22 cellular contexts compared by ENCODE assay signal in genomic region chr7:74498996-74499834, GRCh38. TPM values are rescaled to one million over a fixed set of nuclear protein-coding genes. Genes with fewer than 3 reads are reported as not detected.
DNase-seq lines count a peak whose midpoint lies in the region; ATAC-seq, FAIRE-seq and TF ChIP-seq lines count a peak whose summit lies in the region.
"Had no signal": no experiment of that assay in that cellular context is flagged by ENCODE, and none has a peak within 500 bp of the region (broad histone marks: within the 10 kb centered on the region; RNA-seq: fewer than 3 reads in every experiment).

No MANE protein-coding gene starts in this region.

- FAIRE-seq in A549 (lab: Jason Lieb, UNC) = peak; percentile 92
- FAIRE-seq: islet of Langerhans had no signal

- RAD21 ChIA-PET in HCT116 (lab: Charles Lee; ENCODE audit: low non-redundant PET in 1 of 2, low total read pairs in 2 of 2, uncharacterized antibody in 2 of 2, unreplicated experiment in 2 of 2) = interaction anchor here in 1 of 2 experiments (0.7 kb wide), 1 partner anchor 618 kb away, joined by 3 read pairs; no protein-coding TSS in a partner anchor

- H3K36me3 ChIP-seq in HCT116 (ENCODE audit: control insufficient read depth in 1 of 2, insufficient read depth in 2 of 2, low read length in 2 of 2) (no peaks in the 10 kb centered on the region), left lung (no peaks in the 10 kb centered on the region), upper lobe of left lung (no peaks in the 10 kb centered on the region)
- H3K36me3 ChIP-seq: cardiac muscle cell, ovary had no signal

- CTCF ChIA-PET in A549 (lab: Yijun Ruan, JAX) = interaction anchor here (0.6 to 1.6 kb wide), 4 partner anchors 10 to 206 kb away, joined by 4 to 6 read pairs (median 5); no protein-coding TSS in a partner anchor
- CTCF ChIA-PET in HCT116 (lab: Charles Lee) = no interaction called here

- TF ChIP-seq POLR2A in A549 (IDR thresholded peaks at IDR 0.05; ENCODE audit: low read length) (no peak), HCT116 (IDR thresholded peaks at IDR 0.05; ENCODE audit: borderline replicate concordance, extremely low read depth, insufficient read depth, insufficient read length) (no peak), upper lobe of left lung (IDR thresholded peaks at IDR 0.05) (no peak)

- intact Hi-C loops in HCT116 (cut with micrococcal nuclease) = no loop called here
- intact Hi-C loops in left lung (cut with DNase I) = no loop called here

- TF ChIP-seq EP300 in A549 (IDR thresholded peaks at IDR 0.05) (no peak), upper lobe of left lung (IDR thresholded peaks at IDR 0.05) (no peak)

- H3K79me2 ChIP-seq in HCT116 (ENCODE audit: insufficient read depth, low read length) = no peaks in the 10 kb centered on the region; the same call in 1 of the 2 replicates

- H3K4me1 ChIP-seq in A549 (peaks cover 11% of the 10 kb centered on the region), HCT116 (ENCODE audit: control insufficient read depth in 1 of 2, insufficient read depth in 2 of 2, low read length in 2 of 2) (peaks cover 0 to 4% of the 10 kb centered on the region in 2 experiments; a peak in 1 of 4 replicates), left lung (no peaks in the 10 kb centered on the region), upper lobe of left lung (peaks cover 0 to 8% (median 3%) of the 10 kb centered on the region in 4 donors)
- H3K4me1 ChIP-seq: testis had no signal

- POLR2A ChIA-PET in A549 (lab: Yijun Ruan, JAX) (interaction anchor here (1.2 kb wide), 1 partner anchor 15 kb away, joined by 3 read pairs; no protein-coding TSS in a partner anchor), HCT116 (lab: Charles Lee) (no interaction called here)

- TF ChIP-seq CTCF in A549 (IDR thresholded peaks at IDR 0.05) (no peak), HCT116 (IDR thresholded peaks at IDR 0.05 in 2 of 3, conservative IDR thresholded peaks at IDR 0.05 in 1 of 3; ENCODE audit: borderline replicate concordance in 1 of 3, insufficient read depth in 1 of 3, low read depth in 2 of 3, low read length in 2 of 3) (no peak), left lung (IDR thresholded peaks at IDR 0.05) (no peak), upper lobe of left lung (IDR thresholded peaks at IDR 0.05) (no peak)

- H3K27me3 ChIP-seq in HCT116 (ENCODE audit: insufficient read depth, low read length) (no peaks in the 10 kb centered on the region), left lung (no peaks in the 10 kb centered on the region), upper lobe of left lung (no peaks in the 10 kb centered on the region)
- H3K27me3 ChIP-seq: cardiac muscle cell, ovary, SJCRH30, testis had no signal

- H3K9me3 ChIP-seq in A549 (no peaks in the 10 kb centered on the region), HCT116 (ENCODE audit: control insufficient read depth in 1 of 2, insufficient read depth in 1 of 2, low read depth in 1 of 2, low read length in 2 of 2) (no peaks in the 10 kb centered on the region), left lung (no peaks in the 10 kb centered on the region), upper lobe of left lung (no peaks in the 10 kb centered on the region)
- H3K9me3 ChIP-seq: ovary, SJCRH30, testis had no signal

- peak overlapping the region in 1 of 2 experiments; percentile 32; a peak in 1 of 6 replicates for H3K27ac ChIP-seq in A549
- H3K27ac ChIP-seq in HCT116 (ENCODE audit: low read depth, low read length) = no peak overlapping the region
- no peak overlapping the region for H3K27ac ChIP-seq in left lung
- H3K27ac ChIP-seq in upper lobe of left lung = no peak overlapping the region
- H3K27ac ChIP-seq: ovary, SJCRH30, testis had no signal

- H3K9me2 ChIP-seq in HCT116 (ENCODE audit: insufficient read depth) = no peaks in the 10 kb centered on the region

- no peaks in the 10 kb centered on the region for H4K20me1 ChIP-seq in HCT116 (ENCODE audit: insufficient read depth)

- BruUV-seq in HCT116 (replicated peaks; lab: Mats Ljungman, UMichigan) = no TSS peak

- H2AFZ ChIP-seq in HCT116 (ENCODE audit: low read depth, low read length, poor library complexity, severe bottlenecking) = no peak overlapping the region

- no peak for ATAC-seq in A549
- peak; percentile 51 for ATAC-seq in HCT116
- ATAC-seq in left lung = peak; percentile 35
- ATAC-seq in GM21381 (IDR thresholded peaks at IDR 0.05; ENCODE audit: unreplicated experiment) = no peak
- ATAC-seq in upper lobe of left lung (ENCODE audit: low FRiP score in 2 of 2) = no peak
- ATAC-seq: stimulated activated effector memory CD8-positive, alpha-beta T cell treated with anti-CD3 and anti-CD28 coated beads, Interleukin-12 subunit alpha, Interleukin-12 subunit beta, amount 100 ng/mL, for 72 hours had no signal

- 85% methylated on average over 8 of the region's 8 CpGs for WGBS in A549 (ENCODE audit: missing lambda C conversion rate)
- WGBS in upper lobe of left lung, 2 donors = 81 to 83% methylated on average over 8 of the region's 8 CpGs

- TF ChIP-seq RAD21 in A549 (conservative IDR thresholded peaks at IDR 0.05 in 1 of 2, IDR thresholded peaks at IDR 0.05 in 1 of 2) (no peak), HCT116 (IDR thresholded peaks at IDR 0.05; ENCODE audit: low read depth) (no peak)

- DNase-seq in A549 (ENCODE audit: low read depth in 1 of 2, low spot score in 1 of 2) (no peak), HCT116 (ENCODE audit: low read depth, low spot score) (no peak), amniotic epithelial cell (ENCODE audit: low read depth) (peak; percentile 92), left lung (no peak), dermis blood vessel endothelial cell (no peak), upper lobe of left lung (no peak), middle frontal gyrus (ENCODE audit: extremely low spot score, low spot score) (no peak)
- DNase-seq: activated CD8-positive, alpha-beta memory T cell treated with anti-CD3 and anti-CD28 coated beads, Interleukin-2, amount 50 U/mL, for 48 hours; activated effector memory CD4-positive, alpha-beta T cell treated with anti-CD3 and anti-CD28 coated beads, Interleukin-2, amount 50 U/mL, for 16 hours; CD4-positive, alpha-beta T cell; DMS53; foreskin fibroblast; H7; naive B cell; NCI-H1436 treated with DMSO at 0.1 percent for 48 hours; ovary; SJCRH30; testis had no signal

- H3K4me3 ChIP-seq in A549 (no peak overlapping the region), HCT116 (replicated peaks in 1 of 2; ENCODE audit: low read depth in 1 of 2, low read length in 2 of 2) (no peak overlapping the region), left lung (no peak overlapping the region), upper lobe of left lung (no peak overlapping the region)
- H3K4me3 ChIP-seq: cardiac muscle cell, ovary, SJCRH30, testis had no signal

- H3K4me2 ChIP-seq in A549 = no peak overlapping the region
- H3K4me2 ChIP-seq in HCT116 (ENCODE audit: low read length) = no peak overlapping the region

- no peak overlapping the region for H3K9ac ChIP-seq in HCT116 (ENCODE audit: low read length)

TF ChIP-seq in A549, 52 proteins besides CTCF, POLR2A, EP300 and RAD21 (continues in another document):
- TF ChIP-seq, protein P1, sequence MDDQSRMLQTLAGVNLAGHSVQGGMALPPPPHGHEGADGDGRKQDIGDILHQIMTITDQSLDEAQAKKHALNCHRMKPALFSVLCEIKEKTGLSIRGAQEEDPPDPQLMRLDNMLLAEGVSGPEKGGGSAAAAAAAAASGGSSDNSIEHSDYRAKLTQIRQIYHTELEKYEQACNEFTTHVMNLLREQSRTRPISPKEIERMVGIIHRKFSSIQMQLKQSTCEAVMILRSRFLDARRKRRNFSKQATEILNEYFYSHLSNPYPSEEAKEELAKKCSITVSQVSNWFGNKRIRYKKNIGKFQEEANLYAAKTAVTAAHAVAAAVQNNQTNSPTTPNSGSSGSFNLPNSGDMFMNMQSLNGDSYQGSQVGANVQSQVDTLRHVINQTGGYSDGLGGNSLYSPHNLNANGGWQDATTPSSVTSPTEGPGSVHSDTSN (IDR thresholded peaks at IDR 0.05) = no peak
- no peak for TF ChIP-seq HES2 (IDR thresholded peaks at IDR 0.05)
- TF ChIP-seq NFE2L2 (conservative IDR thresholded peaks at IDR 0.05; ENCODE audit: low read length) = no peak
- TF ChIP-seq BHLHE40 (IDR thresholded peaks at IDR 0.05; ENCODE audit: low read depth, low read length) = no peak
- TF ChIP-seq CEBPB (IDR thresholded peaks at IDR 0.05) = no peak
- no peak for TF ChIP-seq HOXB5 (CRISPR knock-in tag; IDR thresholded peaks at IDR 0.05)
- no peak for TF ChIP-seq FOXS1 (CRISPR knock-in tag; IDR thresholded peaks at IDR 0.05)

TF ChIP-seq in HCT116, 20 proteins besides CTCF, POLR2A, EP300 and RAD21 (continues in another document):
- TF ChIP-seq SIN3A (IDR thresholded peaks at IDR 0.05; ENCODE audit: low read depth) (no peak), CBX3 (IDR thresholded peaks at IDR 0.05; ENCODE audit: low read depth) (no peak), FOSL1 (IDR thresholded peaks at IDR 0.05; ENCODE audit: low read depth) (no peak), TCF7L2 (IDR thresholded peaks at IDR 0.05; ENCODE audit: borderline replicate concordance, extremely low read depth, insufficient read depth, insufficient read length) (no peak), SRF (IDR thresholded peaks at IDR 0.05; ENCODE audit: low read depth) (no peak), EZH2phosphoT487 (IDR thresholded peaks at IDR 0.05; ENCODE audit: borderline replicate concordance) (no peak), CEBPB (IDR thresholded peaks at IDR 0.05; ENCODE audit: low read depth) (no peak)

RNA-seq across cellular contexts. Expression of gene GTF2IRD1, which starts 45.5 kb away (rescaled TPM):
- polyA plus RNA-seq in A549 (2011; rRNA removed) (20.5 and 23.2 TPM in 2 replicates), A549 (2017; fragmentation: RNase III; extraction: RNeasy Plus Mini Kit Qiagen cat#74134 plus additional on column Dnase treatment) (19.9 to 21.7 TPM (median 21.5 TPM) in 3 replicates)
- polyA plus RNA-seq in A549 (2012; cell fraction: cytosol; rRNA removed) = 19.0 and 21.6 TPM in 2 replicates
- 21.1 and 26.9 TPM in 2 replicates for polyA plus RNA-seq in A549 (2012; cell fraction: nucleus; rRNA removed)
- polyA minus RNA-seq in A549 (2011; rRNA and poly(A)+ RNA removed) = 16.4 and 25.3 TPM in 2 replicates
- total RNA-seq in HCT116 (2021; ENCODE audit: unreplicated experiment) (34.5 TPM), left lung (10 to 100 TPM; 20.8 to 28.3 TPM), dermis blood vessel endothelial cell (6.1 and 7.4 TPM in 2 replicates), upper lobe of left lung (10 to 100 TPM; 16.4 to 41.9 (median 28.1) TPM)
- polyA plus RNA-seq in HCT116 (2012) = 38.2 and 47.2 TPM in 2 replicates

Comparison
In these comparisons a context has a peak if more than half of its experiments do, and no peak if none do; other contexts are left out.
1. ATAC-seq: peak in HCT116 (single experiment) and left lung (single experiment); none in A549 (0 of 2), GM21381 (single experiment) and upper lobe of left lung (0 of 2).